ENCODE assay signal across 9 cellular contexts in the genomic region with DNA sequence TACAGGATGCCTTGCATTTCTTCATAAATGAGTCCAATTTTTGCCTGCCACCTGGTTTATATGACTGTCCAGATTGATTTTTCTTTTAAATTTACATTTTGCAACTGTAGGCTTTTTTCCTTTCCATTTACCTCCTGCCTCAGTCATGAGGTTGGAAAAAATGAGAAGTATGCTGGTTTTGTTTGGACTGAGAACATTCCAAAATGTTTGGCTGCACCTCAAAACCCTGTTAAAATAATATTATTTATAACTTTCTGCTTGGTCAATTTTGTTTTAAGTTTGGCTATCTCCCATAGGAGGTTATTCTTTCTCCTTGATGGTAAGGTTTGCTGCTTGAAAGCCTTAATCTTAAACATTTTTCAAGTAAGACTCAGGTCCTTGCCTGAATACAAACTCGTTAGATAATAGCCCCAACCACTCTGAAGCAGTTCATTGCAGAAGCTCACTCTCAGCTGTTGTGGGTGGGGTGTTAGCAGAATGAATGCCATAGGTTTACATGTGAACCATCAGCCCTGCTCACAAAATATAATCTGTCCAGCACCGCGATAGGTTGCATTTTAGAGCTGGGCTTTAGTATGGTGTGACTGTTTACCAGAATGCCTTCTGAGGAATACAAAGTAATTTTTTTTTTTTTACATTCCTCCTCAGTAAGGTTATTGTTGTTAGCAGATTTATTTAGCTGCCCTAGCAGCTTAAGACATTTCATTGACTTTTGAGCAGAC.
DNase-seq lines count a peak whose midpoint lies in the region; ATAC-seq and TF ChIP-seq lines count a peak whose summit lies in the region.
"Had no signal": no experiment of that assay in that cellular context is flagged by ENCODE, and none has a peak within 500 bp of the region (broad histone marks: within the 10 kb centered on the region; RNA-seq: fewer than 3 reads in every experiment).

No MANE protein-coding gene starts in this region.

- H4K20me1 ChIP-seq in fibroblast of lung (ENCODE audit: control insufficient read depth, extremely low read depth, insufficient read depth, low read length) = no peaks in the 10 kb centered on the region

- H3K27me3 Mint-ChIP-seq in nephron progenitor cell (ENCODE audit: low read depth, poor library complexity) = no peaks in the 10 kb centered on the region
- H3K27me3 Mint-ChIP-seq: B cell had no signal

- in situ Hi-C loops in Panc1 (cut with HindIII; ENCODE audit: low pct_unique_long_range_greater_than_20kb, low sequenced_read_pairs) = no loop called here

- H3K4me3 Mint-ChIP-seq in nephron progenitor cell = no peak overlapping the region
- H3K4me3 Mint-ChIP-seq: B cell had no signal

- H3K4me1 ChIP-seq in ACC112 (ENCODE audit: control insufficient read depth, insufficient read depth, low read length, unreplicated experiment) (peaks cover 34% of the 10 kb centered on the region), Panc1 (ENCODE audit: control insufficient read depth, insufficient read depth, low read length) (peaks cover 19% of the 10 kb centered on the region; the same call in 1 of the 2 replicates), fibroblast of lung (ENCODE audit: control insufficient read depth, extremely low read depth, insufficient read depth, low read length) (peaks cover 19% of the 10 kb centered on the region)

- no peaks in the 10 kb centered on the region for H3K27me3 ChIP-seq in ACC112 (ENCODE audit: insufficient read depth, low read length)
- no peaks in the 10 kb centered on the region for H3K27me3 ChIP-seq in Panc1 (ENCODE audit: control insufficient read depth, insufficient read depth, low read length)
- no peaks in the 10 kb centered on the region for H3K27me3 ChIP-seq in fibroblast of lung (ENCODE audit: control insufficient read depth, insufficient read depth, low read length)

- ATAC-seq in Panc1 (peak; percentile 78), GM19395 (IDR thresholded peaks at IDR 0.05; ENCODE audit: unreplicated experiment) (no peak), GM18502 (IDR thresholded peaks at IDR 0.05; ENCODE audit: poor library complexity, unreplicated experiment) (no peak)

- H3K4me3 ChIP-seq in ACC112 (ENCODE audit: low read depth, low read length) (peak overlapping the region; percentile 19), Panc1 (ENCODE audit: low read depth in 2 of 2, low read length in 2 of 2) (no peak overlapping the region), fibroblast of lung (replicated peaks in 1 of 4; ENCODE audit: control extremely low read depth in 1 of 4, insufficient read depth in 1 of 4, low read depth in 3 of 4, low read length in 4 of 4) (no peak overlapping the region)

- H3K27ac Mint-ChIP-seq in nephron progenitor cell = peak overlapping the region; percentile 76
- H3K27ac Mint-ChIP-seq: B cell had no signal

- peak overlapping the region; percentile 26 for H3K9ac ChIP-seq in fibroblast of lung (ENCODE audit: insufficient read depth, low read length)

- BruUV-seq in Panc1 (replicated peaks; lab: Mats Ljungman, UMichigan) = no TSS peak

- H3K79me2 ChIP-seq in ACC112 (ENCODE audit: control insufficient read depth, insufficient read depth, low read length, unreplicated experiment) (no peaks in the 10 kb centered on the region), fibroblast of lung (ENCODE audit: control insufficient read depth, insufficient read depth, low read length) (no peaks in the 10 kb centered on the region)

- no peaks in the 10 kb centered on the region for H3K36me3 ChIP-seq in ACC112 (ENCODE audit: insufficient read depth, low read length)
- H3K36me3 ChIP-seq in Panc1 (ENCODE audit: control insufficient read depth, insufficient read depth, low read length) = no peaks in the 10 kb centered on the region
- no peaks in the 10 kb centered on the region for H3K36me3 ChIP-seq in fibroblast of lung (ENCODE audit: control insufficient read depth, insufficient read depth, low read length)

- H2AFZ ChIP-seq in ACC112 (ENCODE audit: low read length, unreplicated experiment) (peak overlapping the region; percentile 41), fibroblast of lung (ENCODE audit: low read length) (no peak overlapping the region)

- no peak for TF ChIP-seq CTCF in Panc1 (IDR thresholded peaks at IDR 0.05)
- TF ChIP-seq CTCF in fibroblast of lung (conservative IDR thresholded peaks at IDR 0.05 in 1 of 2, IDR thresholded peaks at IDR 0.05 in 1 of 2; ENCODE audit: low read depth in 1 of 2, low read length in 2 of 2) = no peak
- no peak for TF ChIP-seq CTCF in nephron progenitor cell (IDR thresholded peaks at IDR 0.05)

- H3K36me3 Mint-ChIP-seq in nephron progenitor cell (ENCODE audit: low read depth) = peaks cover 12% of the 10 kb centered on the region

- H3K27ac ChIP-seq in ACC112 (ENCODE audit: low read depth, low read length) = peak overlapping the region; percentile 94
- H3K27ac ChIP-seq in Panc1 (ENCODE audit: low read length) = peak overlapping the region; percentile 81
- H3K27ac ChIP-seq in fibroblast of lung (ENCODE audit: insufficient read depth, low read length) = peak overlapping the region; percentile 55

- DNase-seq in Panc1 (ENCODE audit: low read depth, low spot score) = no peak
- peak; percentile 76 to 99 for DNase-seq in fibroblast of lung (ENCODE audit: low read depth in 2 of 2)
- no peak for DNase-seq in nephron progenitor cell
- no peak for DNase-seq in NCI-H1092 treated with DMSO at 0.1 percent for 48 hours (lab: John Stamatoyannopoulos, UW)
- no peak for DNase-seq in CD1c-positive myeloid dendritic cell (ENCODE audit: extremely low spot score)

- H3K9me3 ChIP-seq in Panc1 (ENCODE audit: control insufficient read depth, insufficient read depth, low read depth, low read length) = no peaks in the 10 kb centered on the region; the same call in 1 of the 2 replicates
- H3K9me3 ChIP-seq in fibroblast of lung (ENCODE audit: control insufficient read depth, insufficient read depth, low read depth, low read length) = no peaks in the 10 kb centered on the region

- peak overlapping the region; percentile 54 for H3K4me2 ChIP-seq in fibroblast of lung (ENCODE audit: extremely low read depth, insufficient read depth, low read length)

- CTCF ChIA-PET in Panc1 (lab: Charles Lee) = no interaction called here

- H3K9me3 Mint-ChIP-seq in nephron progenitor cell = peaks cover 18% of the 10 kb centered on the region

- intact Hi-C loops in Panc1 (cut with micrococcal nuclease; ENCODE audit: unreplicated experiment) = no loop called here

- peaks cover 44% of the 10 kb centered on the region for H3K4me1 Mint-ChIP-seq in nephron progenitor cell
- H3K4me1 Mint-ChIP-seq: B cell had no signal

- POLR2A ChIA-PET in Panc1 (lab: Charles Lee) = interaction anchor here (0.5 to 0.7 kb wide), 3 partner anchors 427 to 779 kb away, joined by 3 to 5 read pairs (median 4); no protein-coding TSS in a partner anchor

Comparison
In these comparisons a context has a peak if more than half of its experiments do, and no peak if none do; other contexts are left out.
1. DNase-seq: peak in fibroblast of lung (2 of 2); none in Panc1 (single experiment), nephron progenitor cell (single experiment), NCI-H1092 treated with DMSO at 0.1 percent for 48 hours (single experiment) and CD1c-positive myeloid dendritic cell (single experiment).
2. Peak in every context shown above with its lines, with median percentiles within 50 percentile points of each other: H3K27ac ChIP-seq.